In the genomic region with DNA sequence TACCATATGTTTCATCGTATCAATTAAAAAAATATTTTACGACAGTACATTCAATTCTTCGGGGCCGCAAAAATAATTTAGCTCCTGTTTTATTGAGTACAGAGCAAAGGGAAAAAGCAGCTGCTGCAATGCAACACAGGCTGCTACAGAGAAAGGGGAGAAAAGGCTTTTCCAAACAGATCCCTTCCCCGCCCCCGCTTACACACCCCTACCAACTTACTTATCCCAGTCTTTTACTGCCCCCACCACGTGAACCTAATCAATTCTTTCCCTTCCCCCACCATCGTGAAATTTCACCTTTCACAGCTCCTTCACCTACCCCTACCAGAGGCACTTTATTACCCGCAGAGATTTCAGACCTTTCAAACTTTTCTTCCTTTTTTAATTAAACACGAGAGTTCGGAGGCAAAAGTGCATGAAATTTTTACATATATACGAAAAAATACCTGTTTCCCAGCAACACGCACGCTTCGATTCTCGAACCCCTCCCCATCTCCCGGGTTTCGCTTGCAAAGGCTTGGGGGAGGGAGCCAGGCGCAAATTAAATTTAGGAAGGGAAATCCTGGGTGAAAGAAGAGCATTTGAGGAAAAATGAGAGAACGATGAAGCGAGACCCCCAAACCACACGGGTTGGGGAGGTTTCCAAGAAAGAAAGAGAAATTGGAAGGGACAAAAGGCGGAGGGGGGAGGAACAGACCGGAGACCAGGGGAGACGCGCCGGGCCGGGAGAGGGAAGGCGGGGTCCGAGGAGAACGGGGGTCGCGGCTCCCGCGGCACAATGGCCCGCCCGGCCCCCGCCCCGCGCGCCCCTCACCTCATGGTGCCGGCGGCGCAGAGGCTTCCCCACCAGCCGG, we compare ENCODE assay signal across 8 cellular contexts. TPM values are rescaled to one million over a fixed set of nuclear protein-coding genes. Genes with fewer than 3 reads are reported as not detected.
DNase-seq lines count a peak whose midpoint lies in the region; ATAC-seq and TF ChIP-seq lines count a peak whose summit lies in the region.

No MANE protein-coding gene starts in this region.

- TF ChIP-seq CTCF in DND-41 (IDR thresholded peaks at IDR 0.05; ENCODE audit: borderline replicate concordance, extremely low read depth, low read length, poor library complexity, severe bottlenecking): no peak
- TF ChIP-seq CTCF in parathyroid adenoma (IDR thresholded peaks at IDR 0.05): no peak

- intact Hi-C loops in activated CD4-positive, alpha-beta memory T cell treated with anti-CD3 and anti-CD28 coated beads for 36 hours (cut with micrococcal nuclease): loop anchor here (5.0 kb wide), 2 partner anchors 125 to 175 kb away; partner anchors contain the start of gene SRP9
- intact Hi-C loops in head of caudate nucleus (cut with DNase I): loop anchor here (10.0 kb wide), 3 partner anchors 97 to 323 kb away; partner anchors contain the start of gene SRP9

- POLR2A ChIA-PET in activated CD4-positive, alpha-beta memory T cell treated with anti-CD3 and anti-CD28 coated beads for 36 hours (lab: Charles Lee): no interaction called here

- H4K20me1 ChIP-seq in DND-41 (ENCODE audit: insufficient read depth, low read length): no peaks in the 10 kb centered on the region

- H3K36me3 Mint-ChIP-seq in activated CD4-positive, alpha-beta memory T cell treated with anti-CD3 and anti-CD28 coated beads for 36 hours: no peaks in the 10 kb centered on the region

- peak overlapping the region; percentile 75 for H3K4me2 ChIP-seq in DND-41 (ENCODE audit: insufficient read depth, low read length)
- H3K4me2 ChIP-seq in parathyroid adenoma (ENCODE audit: low read length): peak overlapping the region; percentile 87

- H3K9me3 Mint-ChIP-seq in activated CD4-positive, alpha-beta memory T cell treated with anti-CD3 and anti-CD28 coated beads for 36 hours: no peaks in the 10 kb centered on the region

- H3K27me3 ChIP-seq in DND-41 (ENCODE audit: insufficient read depth, low read length, poor library complexity): peaks cover 32% of the 10 kb centered on the region
- H3K27me3 ChIP-seq in parathyroid adenoma (ENCODE audit: control insufficient read depth, insufficient read depth, low read length): no peaks in the 10 kb centered on the region

- no peak overlapping the region for H3K27ac Mint-ChIP-seq in activated CD4-positive, alpha-beta memory T cell treated with anti-CD3 and anti-CD28 coated beads for 36 hours

- H3K27ac ChIP-seq in DND-41 (ENCODE audit: low read length): no peak overlapping the region
- H3K27ac ChIP-seq in parathyroid adenoma: peak overlapping the region; percentile 78

- H2AFZ ChIP-seq in DND-41 (ENCODE audit: low read depth, low read length) (peak overlapping the region; percentile 80), parathyroid adenoma (peak overlapping the region; percentile 83)

- H3K9me3 ChIP-seq in DND-41 (ENCODE audit: insufficient read depth, low read length, severe bottlenecking): no peaks in the 10 kb centered on the region
- no peaks in the 10 kb centered on the region for H3K9me3 ChIP-seq in parathyroid adenoma (ENCODE audit: control insufficient read depth, low read length)

- H3K27me3 Mint-ChIP-seq in activated CD4-positive, alpha-beta memory T cell treated with anti-CD3 and anti-CD28 coated beads for 36 hours: peaks cover 28% of the 10 kb centered on the region

- H3K4me3 ChIP-seq in DND-41 (ENCODE audit: low read depth in 1 of 2, low read length in 2 of 2) (peak overlapping the region; percentile 40 to 61; a peak in 3 of 4 replicates), parathyroid adenoma (ENCODE audit: low read depth, low read length) (peak overlapping the region; percentile 76)

- H3K36me3 ChIP-seq in DND-41 (ENCODE audit: insufficient read depth, low read length) (no peaks in the 10 kb centered on the region), parathyroid adenoma (ENCODE audit: control insufficient read depth, insufficient read depth, low read length) (no peaks in the 10 kb centered on the region)

- peak overlapping the region; percentile 82 for H3K4me3 Mint-ChIP-seq in activated CD4-positive, alpha-beta memory T cell treated with anti-CD3 and anti-CD28 coated beads for 36 hours

- peak; percentile 44 for ATAC-seq in DND-41 (ENCODE audit: insufficient read depth, low read depth)
- no peak for ATAC-seq in GM19324 (IDR thresholded peaks at IDR 0.05; ENCODE audit: low FRiP score, unreplicated experiment)
- ATAC-seq in HG02642 (IDR thresholded peaks at IDR 0.05; ENCODE audit: poor library complexity, unreplicated experiment): no peak

- H3K9ac ChIP-seq in DND-41 (ENCODE audit: low read depth, low read length) (peak overlapping the region; percentile 57), parathyroid adenoma (peak overlapping the region; percentile 87)

- H3K4me1 Mint-ChIP-seq in activated CD4-positive, alpha-beta memory T cell treated with anti-CD3 and anti-CD28 coated beads for 36 hours (ENCODE audit: low read depth): peaks cover 13% of the 10 kb centered on the region

- DNase-seq in DND-41: no peak
- DNase-seq in LoVo (ENCODE audit: low spot score): peak; percentile 2
- DNase-seq in activated CD4-positive, alpha-beta memory T cell treated with anti-CD3 and anti-CD28 coated beads for 36 hours: no peak
- peak in 27 of 42 donors; percentile 8 to 72 (median 33) for DNase-seq in head of caudate nucleus
- no peak for DNase-seq in T-helper 9 cell

- peaks cover 17% of the 10 kb centered on the region for H3K4me1 ChIP-seq in DND-41 (ENCODE audit: insufficient read depth, low read length)
- H3K4me1 ChIP-seq in parathyroid adenoma: peaks cover 3% of the 10 kb centered on the region

- CTCF ChIA-PET in activated CD4-positive, alpha-beta memory T cell treated with anti-CD3 and anti-CD28 coated beads for 36 hours (lab: Charles Lee): interaction anchor here (0.8 to 1.2 kb wide), 2 partner anchors 10 to 126 kb away, joined by 3 read pairs; no protein-coding TSS in a partner anchor

- H3K79me2 ChIP-seq in DND-41 (ENCODE audit: insufficient read depth, low read length): no peaks in the 10 kb centered on the region
- no peaks in the 10 kb centered on the region for H3K79me2 ChIP-seq in parathyroid adenoma

RNA-seq across cellular contexts. Expression of gene ENAH, which starts 0.8 kb away (rescaled TPM):
- under 1 TPM; 0.80 to 0.95 TPM for total RNA-seq in activated CD4-positive, alpha-beta memory T cell treated with anti-CD3 and anti-CD28 coated beads for 36 hours

Comparison
In these comparisons a context has a peak if more than half of its experiments do, and no peak if none do; other contexts are left out.
1. DNase-seq: peak in LoVo (single experiment) and head of caudate nucleus (27 of 42); none in DND-41 (single experiment), activated CD4-positive, alpha-beta memory T cell treated with anti-CD3 and anti-CD28 coated beads for 36 hours (single experiment) and T-helper 9 cell (single experiment).